Comparison of ENCODE assay signal across 25 cellular contexts in genomic region chr22:37387793-37388192, GRCh38. TPM values are rescaled to one million over a fixed set of nuclear protein-coding genes. Genes with fewer than 3 reads are reported as not detected.
DNase-seq lines count a peak whose midpoint lies in the region; ATAC-seq and TF ChIP-seq lines count a peak whose summit lies in the region.
"Had no signal": no experiment of that assay in that cellular context is flagged by ENCODE, and none has a peak within 500 bp of the region (broad histone marks: within the 10 kb centered on the region; RNA-seq: fewer than 3 reads in every experiment).

No MANE protein-coding gene starts in this region.

- H3K4me3 Mint-ChIP-seq in neural progenitor cell: no peak overlapping the region
- H3K4me3 Mint-ChIP-seq: CD8-positive, alpha-beta T cell; GM23338; IgD-negative memory B cell had no signal

- no peaks in the 10 kb centered on the region for H3K9me3 ChIP-seq in neural progenitor cell (ENCODE audit: low read depth)
- no peaks in the 10 kb centered on the region for H3K9me3 ChIP-seq in SJCRH30 (replicated peaks)
- H3K9me3 ChIP-seq: A549, HAP-1 had no signal

- H3K27ac ChIP-seq in angular gyrus (ENCODE audit: low read depth, low read length): peak overlapping the region; percentile 48
- no peak overlapping the region for H3K27ac ChIP-seq in neural progenitor cell
- no peak overlapping the region for H3K27ac ChIP-seq in SJCRH30
- H3K27ac ChIP-seq in brain microvascular endothelial cell: no peak overlapping the region
- H3K27ac ChIP-seq: A549, C4-2B, KMS-11 had no signal

- peak; percentile 16 for DNase-seq in DMS79 (lab: John Stamatoyannopoulos, UW)
- no peak for DNase-seq in neural progenitor cell (ENCODE audit: low spot score)
- DNase-seq in SJCRH30: no peak
- no peak for DNase-seq in brain microvascular endothelial cell
- DNase-seq in epidermal melanocyte (ENCODE audit: insufficient read length, low spot score): no peak
- DNase-seq: AML-193; CD8-positive, alpha-beta T cell; DMS 273 treated with DMSO at 0.1 percent for 48 hours; MM.1S; NCI-H1694; NCI-H2171 treated with DMSO at 0.1 percent for 48 hours; NCI-H345; NCI-H524; NCI-H82; NK-92 treated with Interleukin-12 subunit alpha and Interleukin-12 subunit beta, amount 100 ng/mL, for 24 hours; PC-3 had no signal

- no peaks in the 10 kb centered on the region for H3K27me3 ChIP-seq in neural progenitor cell
- no peaks in the 10 kb centered on the region; the same call in 1 of the 2 replicates for H3K27me3 ChIP-seq in SJCRH30
- no peaks in the 10 kb centered on the region for H3K27me3 ChIP-seq in brain microvascular endothelial cell (replicated peaks)

- H3K4me1 Mint-ChIP-seq in neural progenitor cell: peaks cover 12% of the 10 kb centered on the region
- H3K4me1 Mint-ChIP-seq: IgD-negative memory B cell had no signal

- peaks cover 5% of the 10 kb centered on the region for H3K4me1 ChIP-seq in neural progenitor cell
- H3K4me1 ChIP-seq in SJCRH30: peaks cover 24% of the 10 kb centered on the region
- H3K4me1 ChIP-seq: A549, HAP-1 had no signal

- H3K4me3 ChIP-seq in neural progenitor cell (no peak overlapping the region), SJCRH30 (no peak overlapping the region), brain microvascular endothelial cell (ENCODE audit: low read depth, low read length) (no peak overlapping the region)
- H3K4me3 ChIP-seq: A549, GM23338, HAP-1 had no signal

- no peaks in the 10 kb centered on the region for H4K20me1 ChIP-seq in neural progenitor cell (ENCODE audit: low read depth)

- no peak overlapping the region for H3K4me2 ChIP-seq in neural progenitor cell
- H3K4me2 ChIP-seq: A549, GM23338, KMS-11 had no signal

- no peak for ATAC-seq in GM18519 (IDR thresholded peaks at IDR 0.05; ENCODE audit: low FRiP score, unreplicated experiment)
- ATAC-seq: A549; CD8-positive, alpha-beta T cell; GM23338; PC-3; SK-N-SH treated with all-trans-retinoic acid at 6 μM for 48 hours had no signal

- no peaks in the 10 kb centered on the region for H3K79me2 ChIP-seq in neural progenitor cell (ENCODE audit: low read depth)

- no peaks in the 10 kb centered on the region for H3K9me3 Mint-ChIP-seq in neural progenitor cell
- H3K9me3 Mint-ChIP-seq: CD8-positive, alpha-beta T cell; GM23338; IgD-negative memory B cell had no signal

- in situ Hi-C loops in brain microvascular endothelial cell (cut with HindIII; ENCODE audit: low pct_ligation_motif_present, low sequenced_read_pairs): no loop called here

- no peak overlapping the region for H3K9ac ChIP-seq in neural progenitor cell
- H3K9ac ChIP-seq: KMS-11 had no signal

- no peaks in the 10 kb centered on the region for H3K36me3 ChIP-seq in neural progenitor cell
- H3K36me3 ChIP-seq in SJCRH30: no peaks in the 10 kb centered on the region
- H3K36me3 ChIP-seq in brain microvascular endothelial cell (replicated peaks): no peaks in the 10 kb centered on the region
- H3K36me3 ChIP-seq: HAP-1 had no signal

- H3F3A ChIP-seq in neural progenitor cell (ENCODE audit: low read depth): no peaks in the 10 kb centered on the region

- peak overlapping the region; percentile 81 for H3K27ac Mint-ChIP-seq in neural progenitor cell
- H3K27ac Mint-ChIP-seq: CD8-positive, alpha-beta T cell; GM23338 had no signal

- TF ChIP-seq CTCF in neural progenitor cell (IDR thresholded peaks at IDR 0.05) (no peak), brain microvascular endothelial cell (IDR thresholded peaks at IDR 0.05; ENCODE audit: low read depth, low read length, missing control alignments) (no peak)

- no peaks in the 10 kb centered on the region for H3K36me3 Mint-ChIP-seq in neural progenitor cell
- H3K36me3 Mint-ChIP-seq: CD8-positive, alpha-beta T cell had no signal

- H3K27me3 Mint-ChIP-seq in neural progenitor cell (ENCODE audit: insufficient read depth, low read depth): peaks cover 4% of the 10 kb centered on the region

- no peak overlapping the region for H2AFZ ChIP-seq in neural progenitor cell (replicated peaks)
- H2AFZ ChIP-seq: GM23338 had no signal

RNA-seq across cellular contexts. Expression of gene ELFN2, which starts 39.5 kb away (rescaled TPM):
- total RNA-seq in neural progenitor cell (ENCODE audit: low replicate concordance): 0.82 and 1.1 TPM in 2 replicates
- under 0.01 and 0.02 TPM in 2 replicates for total RNA-seq in SJCRH30 (2014; rRNA removed; shearing (Covaris generic))
- total RNA-seq: CD8-positive, alpha-beta T cell had no signal
